Comparison of ENCODE assay signal across 15 cellular contexts in genomic region chr2:191759200-191759507, GRCh38.
DNase-seq lines count a peak whose midpoint lies in the region; ATAC-seq, FAIRE-seq and TF ChIP-seq lines count a peak whose summit lies in the region.
"Had no signal": no experiment of that assay in that cellular context is flagged by ENCODE, and none has a peak within 500 bp of the region (broad histone marks: within the 10 kb centered on the region; RNA-seq: fewer than 3 reads in every experiment).

No MANE protein-coding gene starts in this region.

- H3K27me3 ChIP-seq in CD4-positive, CD25-positive, alpha-beta regulatory T cell (ENCODE audit: control insufficient read depth, insufficient read depth, low read length), result peaks cover 7% of the 10 kb centered on the region
- H3K27me3 ChIP-seq in Panc1 (ENCODE audit: control insufficient read depth, insufficient read depth, low read length) (no peaks in the 10 kb centered on the region), keratinocyte (ENCODE audit: control insufficient read depth, extremely low read depth, insufficient read depth, low read length) (no peaks in the 10 kb centered on the region), Karpas-422 (ENCODE audit: low read length) (no peaks in the 10 kb centered on the region), prostate gland (replicated peaks; ENCODE audit: insufficient read depth) (no peaks in the 10 kb centered on the region)
- H3K27me3 ChIP-seq: ascending aorta, neutrophil had no signal

- DNase-seq in CD4-positive, CD25-positive, alpha-beta regulatory T cell, result no peak
- DNase-seq in Panc1 (ENCODE audit: low read depth, low spot score) (no peak), keratinocyte (ENCODE audit: low read depth, low spot score) (no peak), Karpas-422 (no peak), prostate gland (ENCODE audit: low spot score) (no peak)
- DNase-seq: cerebellar nuclear complex, NCI-H2029 treated with DMSO at 0.1 percent for 48 hours had no signal

- H3K9me3 Mint-ChIP-seq in CD4-positive, CD25-positive, alpha-beta regulatory T cell, result peaks cover 0 to 2% (median 0%) of the 10 kb centered on the region in 7 donors
- H3K9me3 Mint-ChIP-seq: activated naive CD4-positive, alpha-beta T cell treated with anti-CD3 and anti-CD28 coated beads, Interleukin-2, amount 50 U/mL, for 24 hours; activated T-cell treated with anti-CD3 and anti-CD28 coated beads, Interleukin-2, amount 50 U/mL, for 4 hours had no signal

- no peaks in the 10 kb centered on the region for H3K36me3 Mint-ChIP-seq in CD4-positive, CD25-positive, alpha-beta regulatory T cell
- H3K36me3 Mint-ChIP-seq: activated naive CD4-positive, alpha-beta T cell treated with anti-CD3 and anti-CD28 coated beads, Interleukin-2, amount 50 U/mL, for 24 hours had no signal

- H3K79me2 ChIP-seq in keratinocyte (ENCODE audit: control insufficient read depth, insufficient read depth, low read length) (no peaks in the 10 kb centered on the region), Karpas-422 (ENCODE audit: low read length) (no peaks in the 10 kb centered on the region)

- H3K9me2 ChIP-seq in Karpas-422 (replicated peaks; ENCODE audit: insufficient read depth, low read length), result no peaks in the 10 kb centered on the region

- H4K20me1 ChIP-seq in keratinocyte (ENCODE audit: control insufficient read depth, extremely low read depth, insufficient read depth, low read length) (no peaks in the 10 kb centered on the region), Karpas-422 (ENCODE audit: insufficient read depth, low read depth, low read length) (no peaks in the 10 kb centered on the region)

- in situ Hi-C loops in Panc1 (cut with HindIII; ENCODE audit: low pct_unique_long_range_greater_than_20kb, low sequenced_read_pairs), result no loop called here

- POLR2A ChIA-PET in Panc1 (lab: Charles Lee), result no interaction called here

- dilution Hi-C loops in keratinocyte (cut with MboI; ENCODE audit: extremely low pct_ligation_motif_present, low sequenced_read_pairs), result no loop called here

- H3K9me3 ChIP-seq in CD4-positive, CD25-positive, alpha-beta regulatory T cell (ENCODE audit: control insufficient read depth in 2 of 2, low read length in 2 of 2), result no peaks in the 10 kb centered on the region
- H3K9me3 ChIP-seq in Panc1 (ENCODE audit: control insufficient read depth, insufficient read depth, low read depth, low read length) (no peaks in the 10 kb centered on the region), keratinocyte (ENCODE audit: control insufficient read depth, low read depth, low read length) (no peaks in the 10 kb centered on the region), Karpas-422 (ENCODE audit: low read length) (no peaks in the 10 kb centered on the region), prostate gland (no peaks in the 10 kb centered on the region)
- H3K9me3 ChIP-seq: ascending aorta, heart right ventricle, neutrophil had no signal

- peaks cover 17% of the 10 kb centered on the region for H3K27me3 Mint-ChIP-seq in CD4-positive, CD25-positive, alpha-beta regulatory T cell

- peak overlapping the region; percentile 22 for H3K4me3 ChIP-seq in CD4-positive, CD25-positive, alpha-beta regulatory T cell (ENCODE audit: low read depth, low read length)
- H3K4me3 ChIP-seq in Panc1 (ENCODE audit: low read depth in 2 of 2, low read length in 2 of 2), result no peak overlapping the region; a peak in 2 of 4 replicates
- peak overlapping the region in 2 of 3 experiments; percentile 2 to 19 for H3K4me3 ChIP-seq in keratinocyte (ENCODE audit: control insufficient read depth in 2 of 3, extremely low read depth in 1 of 3, insufficient read depth in 2 of 3, low read depth in 1 of 3, low read length in 3 of 3)
- H3K4me3 ChIP-seq in Karpas-422 (ENCODE audit: low read length), result no peak overlapping the region
- no peak overlapping the region for H3K4me3 ChIP-seq in prostate gland
- H3K4me3 ChIP-seq: ascending aorta, heart right ventricle had no signal

- peak; percentile 52; the same call in 1 of the 2 replicates for TF ChIP-seq CTCF in Panc1 (IDR thresholded peaks at IDR 0.05)
- no peak for TF ChIP-seq CTCF in keratinocyte (optimal IDR thresholded peaks at IDR 0.05 in 1 of 3, IDR thresholded peaks at IDR 0.05 in 1 of 3, conservative IDR thresholded peaks at IDR 0.05 in 1 of 3; ENCODE audit: extremely low read depth in 1 of 3, insufficient read depth in 2 of 3, low read length in 3 of 3)
- no peak for TF ChIP-seq CTCF in prostate gland (IDR thresholded peaks at IDR 0.05)

- H3K36me3 ChIP-seq in CD4-positive, CD25-positive, alpha-beta regulatory T cell (ENCODE audit: control insufficient read depth, insufficient read depth, low read length), result no peaks in the 10 kb centered on the region
- no peaks in the 10 kb centered on the region for H3K36me3 ChIP-seq in Panc1 (ENCODE audit: control insufficient read depth, insufficient read depth, low read length)
- no peaks in the 10 kb centered on the region for H3K36me3 ChIP-seq in keratinocyte (ENCODE audit: control insufficient read depth in 2 of 2, extremely low read depth in 1 of 2, insufficient read depth in 2 of 2, low read length in 2 of 2)
- no peaks in the 10 kb centered on the region for H3K36me3 ChIP-seq in Karpas-422 (ENCODE audit: insufficient read depth, low read length)
- H3K36me3 ChIP-seq in prostate gland, result no peaks in the 10 kb centered on the region
- H3K36me3 ChIP-seq: ascending aorta, heart right ventricle, neutrophil, WERI-Rb-1 had no signal

- peaks cover 7% of the 10 kb centered on the region for H3K4me1 ChIP-seq in CD4-positive, CD25-positive, alpha-beta regulatory T cell (ENCODE audit: control insufficient read depth, insufficient read depth, low read length, poor library complexity, severe bottlenecking)
- H3K4me1 ChIP-seq in Panc1 (ENCODE audit: control insufficient read depth, insufficient read depth, low read length), result peaks cover 5% of the 10 kb centered on the region; the same call in 1 of the 2 replicates
- peaks cover 15% of the 10 kb centered on the region for H3K4me1 ChIP-seq in keratinocyte (ENCODE audit: control insufficient read depth, extremely low read depth, insufficient read depth, low read length)
- H3K4me1 ChIP-seq in Karpas-422 (ENCODE audit: low read length), result no peaks in the 10 kb centered on the region
- H3K4me1 ChIP-seq in prostate gland (replicated peaks), result no peaks in the 10 kb centered on the region
- H3K4me1 ChIP-seq: ascending aorta had no signal

- H3K4me2 ChIP-seq in keratinocyte (ENCODE audit: control insufficient read depth, extremely low read depth, insufficient read depth, low read depth, low read length) (peak overlapping the region; percentile 80), Karpas-422 (ENCODE audit: low read depth, low read length, poor library complexity, severe bottlenecking) (no peak overlapping the region)

- H2AFZ ChIP-seq in keratinocyte (ENCODE audit: control insufficient read depth, low read length) (peak overlapping the region; percentile 92), Karpas-422 (ENCODE audit: low read length) (no peak overlapping the region)

- no peak for FAIRE-seq in keratinocyte (lab: Jason Lieb, UNC)

- peaks cover 0 to 5% (median 2%) of the 10 kb centered on the region in 4 donors for H3K4me1 Mint-ChIP-seq in CD4-positive, CD25-positive, alpha-beta regulatory T cell

- peak overlapping the region; percentile 45 for H3K9ac ChIP-seq in keratinocyte (ENCODE audit: control insufficient read depth, extremely low read depth, insufficient read depth, low read length)
- H3K9ac ChIP-seq in Karpas-422 (ENCODE audit: low read length), result no peak overlapping the region

- TF ChIP-seq POLR2A in prostate gland (IDR thresholded peaks at IDR 0.05), result no peak

- CTCF ChIA-PET in Panc1 (lab: Charles Lee), result no interaction called here

- no TSS peak for BruUV-seq in Panc1 (replicated peaks; lab: Mats Ljungman, UMichigan)

- intact Hi-C loops in Panc1 (cut with micrococcal nuclease; ENCODE audit: unreplicated experiment), result no loop called here
- intact Hi-C loops in prostate gland (cut with DNase I), result no loop called here

- no peak for ATAC-seq in CD4-positive, CD25-positive, alpha-beta regulatory T cell (ENCODE audit: low read depth in 2 of 2)
- ATAC-seq in HG02759 (IDR thresholded peaks at IDR 0.05; ENCODE audit: unreplicated experiment) (peak; percentile 9), Panc1 (no peak), HG03442 (IDR thresholded peaks at IDR 0.05; ENCODE audit: unreplicated experiment) (no peak)

- no peak overlapping the region for H3K4me3 Mint-ChIP-seq in CD4-positive, CD25-positive, alpha-beta regulatory T cell
- H3K4me3 Mint-ChIP-seq: activated naive CD4-positive, alpha-beta T cell treated with anti-CD3 and anti-CD28 coated beads, Interleukin-2, amount 50 U/mL, for 24 hours; activated T-cell treated with anti-CD3 and anti-CD28 coated beads, Interleukin-2, amount 50 U/mL, for 4 hours had no signal

- no peak overlapping the region for H3K27ac Mint-ChIP-seq in CD4-positive, CD25-positive, alpha-beta regulatory T cell
- H3K27ac Mint-ChIP-seq: activated naive CD4-positive, alpha-beta T cell treated with anti-CD3 and anti-CD28 coated beads, Interleukin-2, amount 50 U/mL, for 24 hours had no signal

- no peak overlapping the region for H3K27ac ChIP-seq in CD4-positive, CD25-positive, alpha-beta regulatory T cell (ENCODE audit: insufficient read depth, low read length, poor library complexity, severe bottlenecking)
- H3K27ac ChIP-seq in Panc1 (ENCODE audit: low read length) (no peak overlapping the region), keratinocyte (ENCODE audit: control insufficient read depth, insufficient read depth, low read length) (peak overlapping the region; percentile 77), Karpas-422 (ENCODE audit: low read length) (no peak overlapping the region), prostate gland (no peak overlapping the region)
- H3K27ac ChIP-seq: ascending aorta, heart right ventricle, neutrophil, WERI-Rb-1 had no signal

- H3K9me1 ChIP-seq in keratinocyte (ENCODE audit: control insufficient read depth, extremely low read depth, insufficient read depth, low read length), result no peaks in the 10 kb centered on the region

Comparison
In these comparisons a context has a peak if more than half of its experiments do, and no peak if none do; other contexts are left out.
1. H3K4me3 ChIP-seq: peak in CD4-positive, CD25-positive, alpha-beta regulatory T cell (single experiment) and keratinocyte (2 of 3); none in Panc1 (0 of 2), Karpas-422 (single experiment) and prostate gland (0 of 2).